13 cellular contexts compared by ENCODE assay signal in genomic region chr9:69229367-69229766, GRCh38. TPM values are rescaled to one million over a fixed set of nuclear protein-coding genes. Genes with fewer than 3 reads are reported as not detected.
A peak's percentile ranks its signal among the peaks of the same experiment; 100 is the strongest.
DNase-seq lines count a peak whose midpoint lies in the region; ATAC-seq and TF ChIP-seq lines count a peak whose summit lies in the region.
"Had no signal": no experiment of that assay in that cellular context is flagged by ENCODE, and none has a peak within 500 bp of the region (broad histone marks: within the 10 kb centered on the region; RNA-seq: fewer than 3 reads in every experiment).

No MANE protein-coding gene starts in this region.

- H3K9me3 Mint-ChIP-seq in GM23338 (no peaks in the 10 kb centered on the region; the same call in 2 of the 3 replicates), endothelial cell (ENCODE audit: unreplicated experiment) (no peaks in the 10 kb centered on the region)
- H3K9me3 Mint-ChIP-seq: CD4-positive, CD25-positive, alpha-beta regulatory T cell; HFFc6 had no signal

- H3K27ac Mint-ChIP-seq in GM23338 (peak overlapping the region; percentile 67), endothelial cell (ENCODE audit: unreplicated experiment) (no peak overlapping the region)
- H3K27ac Mint-ChIP-seq: CD4-positive, CD25-positive, alpha-beta regulatory T cell; HFFc6 had no signal

- no peaks in the 10 kb centered on the region for H3K79me1 ChIP-seq in trophoblast cell (ENCODE audit: low read length)

- H3K27me3 Mint-ChIP-seq in GM23338 (ENCODE audit: insufficient read depth, low read depth, poor library complexity) (no peaks in the 10 kb centered on the region), endothelial cell (ENCODE audit: unreplicated experiment) (peaks cover 1% of the 10 kb centered on the region)
- H3K27me3 Mint-ChIP-seq: CD4-positive, CD25-positive, alpha-beta regulatory T cell had no signal

- H2AK5ac ChIP-seq in trophoblast cell (ENCODE audit: low read length) = no peak overlapping the region

- H3K4me1 ChIP-seq in GM23338 (ENCODE audit: insufficient read depth) (peaks cover 69% of the 10 kb centered on the region), HUES48 (ENCODE audit: control insufficient read depth, insufficient read depth, low read length) (peaks cover 61% of the 10 kb centered on the region), trophoblast cell (ENCODE audit: control insufficient read depth in 1 of 2, insufficient read depth in 2 of 2, low read length in 2 of 2) (no peaks in the 10 kb centered on the region)
- H3K4me1 ChIP-seq: BLaER1 treated with 17β-estradiol and CSF1 and Interleukin-3, amounts not matched to agents 10 nM and 100 nM had no signal

- H2AFZ ChIP-seq in GM23338 (no peak overlapping the region), trophoblast cell (ENCODE audit: insufficient read depth, low read length, poor library complexity) (no peak overlapping the region)
- H2AFZ ChIP-seq: GM23248 had no signal

- H3K4me1 Mint-ChIP-seq in GM23338 (peaks cover 64% of the 10 kb centered on the region), endothelial cell (ENCODE audit: unreplicated experiment) (peaks cover 15% of the 10 kb centered on the region)
- H3K4me1 Mint-ChIP-seq: CD4-positive, CD25-positive, alpha-beta regulatory T cell had no signal

- H3K79me2 ChIP-seq in GM23338 (replicated peaks; ENCODE audit: insufficient read depth) = no peaks in the 10 kb centered on the region
- H3K79me2 ChIP-seq in trophoblast cell (ENCODE audit: control insufficient read depth, insufficient read depth, low read length, poor library complexity) = no peaks in the 10 kb centered on the region

- H3K27me3 ChIP-seq in GM23338 (ENCODE audit: insufficient read depth) = no peaks in the 10 kb centered on the region
- no peaks in the 10 kb centered on the region for H3K27me3 ChIP-seq in HUES48 (ENCODE audit: control insufficient read depth, insufficient read depth, low read length)
- no peaks in the 10 kb centered on the region for H3K27me3 ChIP-seq in trophoblast cell (ENCODE audit: insufficient read depth, low read length)
- H3K27me3 ChIP-seq: BLaER1 treated with 17β-estradiol and CSF1 and Interleukin-3, amounts not matched to agents 10 nM and 100 nM had no signal

- H2BK5ac ChIP-seq in trophoblast cell (ENCODE audit: low read depth, low read length, poor library complexity) = no peak overlapping the region

- WGBS in trophoblast cell (ENCODE audit: extremely low coverage, insufficient coverage, insufficient read length) = no CpG with 5 or more reads among the region's 5 CpGs

- TF ChIP-seq CTCF in GM23338 (conservative IDR thresholded peaks at IDR 0.05; ENCODE audit: low read depth in 2 of 2) (no peak), endothelial cell (IDR thresholded peaks at IDR 0.05; ENCODE audit: unreplicated experiment) (no peak)

- H3K4ac ChIP-seq in trophoblast cell (ENCODE audit: low read depth, low read length) = no peak overlapping the region

- H3K4me3 Mint-ChIP-seq in GM23338 (no peak overlapping the region; the same call in 2 of the 3 replicates), endothelial cell (ENCODE audit: unreplicated experiment) (peak overlapping the region; percentile 39)
- H3K4me3 Mint-ChIP-seq: CD4-positive, CD25-positive, alpha-beta regulatory T cell; HFFc6 had no signal

- no peak overlapping the region for H2BK12ac ChIP-seq in trophoblast cell (ENCODE audit: low read length)

- H3K27ac ChIP-seq in GM23338 (ENCODE audit: low read depth) = peak overlapping the region; percentile 92
- H3K27ac ChIP-seq in HUES48 (ENCODE audit: low read depth, low read length) = peak overlapping the region; percentile 52
- no peak overlapping the region for H3K27ac ChIP-seq in trophoblast cell (ENCODE audit: low read depth, low read length)
- H3K27ac ChIP-seq: BLaER1 treated with 17β-estradiol and CSF1 and Interleukin-3, amounts not matched to agents 10 nM and 100 nM; GM23248 had no signal

- peak; percentile 55 for ATAC-seq in GM23338
- no peak for ATAC-seq in GM21528 (IDR thresholded peaks at IDR 0.05; ENCODE audit: low FRiP score, unreplicated experiment)
- no peak for ATAC-seq in HG02885 (IDR thresholded peaks at IDR 0.05; ENCODE audit: poor library complexity, unreplicated experiment)

- H3K36me3 Mint-ChIP-seq in GM23338 (ENCODE audit: low read depth) (peaks cover 41% of the 10 kb centered on the region), endothelial cell (ENCODE audit: low read depth, unreplicated experiment) (peaks cover 37% of the 10 kb centered on the region)

- H2BK120ac ChIP-seq in trophoblast cell (ENCODE audit: insufficient read depth, low read length, poor library complexity) = no peak overlapping the region

- H3K4me3 ChIP-seq in GM23338 (no peak overlapping the region), HUES48 (ENCODE audit: low read depth, low read length) (no peak overlapping the region), trophoblast cell (ENCODE audit: low read depth, low read length) (no peak overlapping the region)
- H3K4me3 ChIP-seq: BLaER1 treated with 17β-estradiol and CSF1 and Interleukin-3, amounts not matched to agents 10 nM and 100 nM; GM23248 had no signal

- no peak overlapping the region for H3K23ac ChIP-seq in trophoblast cell (ENCODE audit: low read length)

- no peak overlapping the region for H3K14ac ChIP-seq in trophoblast cell (ENCODE audit: low read length)

- H4K20me1 ChIP-seq in GM23338 (replicated peaks; ENCODE audit: insufficient read depth) = no peaks in the 10 kb centered on the region
- H4K20me1 ChIP-seq: BLaER1 treated with 17β-estradiol and CSF1 and Interleukin-3, amounts not matched to agents 10 nM and 100 nM had no signal

- peak overlapping the region; percentile 16 for H4K12ac ChIP-seq in trophoblast cell (ENCODE audit: low read depth, low read length)

- H3K9me3 ChIP-seq in HUES48 (ENCODE audit: control insufficient read depth, insufficient read depth, low read length) = no peaks in the 10 kb centered on the region
- no peaks in the 10 kb centered on the region for H3K9me3 ChIP-seq in trophoblast cell (ENCODE audit: insufficient read depth, low read depth, low read length)
- H3K9me3 ChIP-seq: BLaER1 treated with 17β-estradiol and CSF1 and Interleukin-3, amounts not matched to agents 10 nM and 100 nM had no signal

- H3K9ac ChIP-seq in HUES48 (ENCODE audit: low read depth, low read length) = no peak overlapping the region
- peak overlapping the region; percentile 1 for H3K9ac ChIP-seq in trophoblast cell (ENCODE audit: low read length)
- H3K9ac ChIP-seq: BLaER1 treated with 17β-estradiol and CSF1 and Interleukin-3, amounts not matched to agents 10 nM and 100 nM; GM23248 had no signal

- H3K18ac ChIP-seq in trophoblast cell (ENCODE audit: low read length) = no peak overlapping the region

- H3K36me3 ChIP-seq in GM23338 (ENCODE audit: insufficient read depth) (peaks cover 9% of the 10 kb centered on the region; the same call in 1 of the 2 replicates), HUES48 (ENCODE audit: control insufficient read depth, insufficient read depth, low read length) (peaks cover 60% of the 10 kb centered on the region), trophoblast cell (ENCODE audit: control insufficient read depth in 1 of 2, insufficient read depth in 2 of 2, low read length in 2 of 2) (peaks cover 24 to 45% of the 10 kb centered on the region in 2 experiments)

- no peak overlapping the region for H4K8ac ChIP-seq in trophoblast cell (ENCODE audit: low read depth, low read length)

- 0 out of 2 replicates have a peak, but pooled peaks cover 7% of the 10 kb centered on the region for H3F3A ChIP-seq in GM23338 (replicated peaks; ENCODE audit: low read depth)

- H3K4me2 ChIP-seq in GM23338 = peak overlapping the region; percentile 11; the same call in 1 of the 2 replicates
- H3K4me2 ChIP-seq in trophoblast cell (ENCODE audit: low read length) = no peak overlapping the region
- H3K4me2 ChIP-seq: BLaER1 treated with 17β-estradiol and CSF1 and Interleukin-3, amounts not matched to agents 10 nM and 100 nM had no signal

- H3K9me2 ChIP-seq in GM23338 (ENCODE audit: insufficient read depth) = no peaks in the 10 kb centered on the region

- H4K91ac ChIP-seq in trophoblast cell (ENCODE audit: low read depth, low read length) = no peak overlapping the region

- DNase-seq in GM23338 (ENCODE audit: low spot score) (peak; percentile 43), endothelial cell (ENCODE audit: low spot score) (no peak), trophoblast cell (no peak), NCI-H2171 treated with DMSO at 0.1 percent for 48 hours (lab: John Stamatoyannopoulos, UW) (no peak)
- DNase-seq: ACHN; CD4-positive, CD25-positive, alpha-beta regulatory T cell; GM23248; HCEC 1CT; HFFc6 had no signal

TF ChIP-seq in GM23338, 12 proteins besides CTCF, POLR2A, EP300 and RAD21 (continues in another document):
- no peak for TF ChIP-seq ZNF114 (CRISPR knock-in tag; IDR thresholded peaks at IDR 0.05)
- no peak for TF ChIP-seq CREB1 (CRISPR knock-in tag; IDR thresholded peaks at IDR 0.05; ENCODE audit: low read depth)
- no peak for TF ChIP-seq ETS1 (IDR thresholded peaks at IDR 0.05)
- TF ChIP-seq NANOG (IDR thresholded peaks at IDR 0.05; ENCODE audit: borderline replicate concordance) = no peak

RNA-seq across cellular contexts. Expression of gene TJP2, which starts 55.3 kb away (rescaled TPM):
- total RNA-seq in GM23338 (2014; rRNA removed; shearing (Covaris generic)) = 176 and 234 TPM in 2 replicates
- polyA plus RNA-seq in GM23338 (2016; fragmentation: Nextera tagmentation; extraction: Ambion mirVana) = 34.9 and 37.6 TPM in 2 replicates
- 198 TPM for total RNA-seq in endothelial cell (ENCODE audit: unreplicated experiment)
- polyA plus RNA-seq in trophoblast cell (2013) = 96.7 and 103 TPM in 2 replicates
